ENCODE assay signal across 1 cellular context in the genomic region with DNA sequence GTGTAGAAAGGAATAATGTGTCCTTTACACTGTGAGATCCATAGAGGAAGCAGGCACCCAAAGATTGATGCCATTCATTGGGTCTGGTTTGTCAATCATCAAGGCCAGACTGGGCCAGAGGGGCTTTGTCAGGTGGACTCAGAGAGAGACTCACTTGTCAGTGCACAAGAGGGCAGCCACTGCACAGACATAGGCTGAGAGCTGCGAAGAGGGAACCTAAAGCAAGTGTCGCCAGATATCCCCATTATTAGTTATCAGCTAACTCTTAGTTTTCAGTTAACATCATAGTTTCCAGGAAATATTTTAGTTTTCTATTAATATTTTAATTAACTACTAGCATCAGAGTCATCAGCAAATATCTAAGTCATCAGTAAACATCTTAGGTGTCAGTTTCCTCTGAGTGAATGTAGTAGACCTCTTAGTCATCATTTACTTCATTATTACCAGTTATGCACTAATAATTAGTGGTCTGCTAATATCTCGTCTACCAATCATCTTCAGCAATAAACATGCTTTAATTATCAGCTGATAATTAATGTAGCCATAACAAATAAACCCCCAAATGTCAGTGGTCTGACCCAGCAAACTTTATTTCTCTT.
TF ChIP-seq lines count a peak whose summit lies in the region.

No MANE protein-coding gene starts in this region.

TF ChIP-seq in endothelial cell of umbilical vein, 7 proteins besides CTCF, POLR2A, EP300 and RAD21:
- TF ChIP-seq GATA2 (IDR thresholded peaks at IDR 0.05; ENCODE audit: insufficient read depth, insufficient read length, low read depth, low read length) (peak; percentile 47), EZH2 (IDR thresholded peaks at IDR 0.05; ENCODE audit: borderline replicate concordance, low read depth, low read length, severe bottlenecking) (no peak), MYC (IDR thresholded peaks at IDR 0.05; ENCODE audit: low read depth, low read length) (no peak), FOS (IDR thresholded peaks at IDR 0.05; ENCODE audit: borderline replicate concordance, insufficient read depth, low read length) (peak; percentile 15), POLR2AphosphoS5 (IDR thresholded peaks at IDR 0.05; ENCODE audit: insufficient read depth, low read depth, low read length) (no peak), JUN (IDR thresholded peaks at IDR 0.05; ENCODE audit: borderline replicate concordance, insufficient read depth, insufficient read length, low read depth) (no peak)
- TF ChIP-seq, protein P1, sequence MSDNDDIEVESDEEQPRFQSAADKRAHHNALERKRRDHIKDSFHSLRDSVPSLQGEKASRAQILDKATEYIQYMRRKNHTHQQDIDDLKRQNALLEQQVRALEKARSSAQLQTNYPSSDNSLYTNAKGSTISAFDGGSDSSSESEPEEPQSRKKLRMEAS (IDR thresholded peaks at IDR 0.05; ENCODE audit: insufficient read depth, insufficient read length): no peak
TF ChIP-seq in endothelial cell of umbilical vein: peak in this region for 2.
